In genomic region chr1:202143011-202143767, GRCh38 we compare ENCODE assay signal across 8 cellular contexts. TPM values are rescaled to one million over a fixed set of nuclear protein-coding genes. Genes with fewer than 3 reads are reported as not detected.
A peak's percentile ranks its signal among the peaks of the same experiment; 100 is the strongest.
DNase-seq lines count a peak whose midpoint lies in the region; ATAC-seq, FAIRE-seq and TF ChIP-seq lines count a peak whose summit lies in the region.

No MANE protein-coding gene starts in this region.

- H3K9me3 ChIP-seq in gastroesophageal sphincter (no peaks in the 10 kb centered on the region), ovary (no peaks in the 10 kb centered on the region)

- H3K4me3 ChIP-seq in gastroesophageal sphincter (peak overlapping the region; percentile 90 to 93), ovary (peak overlapping the region; percentile 71)

- no peak for FAIRE-seq in frontal cortex (lab: Jason Lieb, UNC)

- ATAC-seq in GM19324 (IDR thresholded peaks at IDR 0.05; ENCODE audit: low FRiP score, unreplicated experiment) = peak; percentile 12
- ATAC-seq in HG03521 (IDR thresholded peaks at IDR 0.05; ENCODE audit: unreplicated experiment) = peak; percentile 14
- peak; percentile 8 for ATAC-seq in WTC11
- ATAC-seq in gastroesophageal sphincter = peak; percentile 39
- no peak for ATAC-seq in GM18858 (IDR thresholded peaks at IDR 0.05; ENCODE audit: unreplicated experiment)

- peaks cover 0 to 63% (median 17%) of the 10 kb centered on the region in 3 donors for H3K4me1 ChIP-seq in gastroesophageal sphincter
- H3K4me1 ChIP-seq in ovary (ENCODE audit: insufficient read depth) = peaks cover 6% of the 10 kb centered on the region

- H3K27me3 ChIP-seq in gastroesophageal sphincter (no peaks in the 10 kb centered on the region), ovary (no peaks in the 10 kb centered on the region)

- TF ChIP-seq EP300 in gastroesophageal sphincter (IDR thresholded peaks at IDR 0.05) = no peak
- TF ChIP-seq EP300 in ovary (IDR thresholded peaks at IDR 0.05) = no peak

- TF ChIP-seq POLR2A in gastroesophageal sphincter (IDR thresholded peaks at IDR 0.05) (no peak), ovary (IDR thresholded peaks at IDR 0.05) (no peak)

- H3K9me3 Mint-ChIP-seq in WTC11 = no peaks in the 10 kb centered on the region

- DNase-seq in AG08395 (ENCODE audit: low spot score) (peak; percentile 29), WTC11 (ENCODE audit: low spot score) (no peak), ovary (peak in 1 of 5 donors; percentile 61), frontal cortex (ENCODE audit: low spot score in 2 of 2) (no peak)

- peaks cover 7% of the 10 kb centered on the region for H3K27me3 Mint-ChIP-seq in WTC11 (ENCODE audit: low read depth)

- CTCF ChIA-PET in WTC11 (lab: Charles Lee) = interaction anchor here (1.0 to 2.4 kb wide), 6 partner anchors 8 to 144 kb away, joined by 3 to 26 read pairs (median 6); partner anchors contain the start of genes ELF3 and LGR6

- H3K36me3 ChIP-seq in gastroesophageal sphincter (peaks cover 0 to 8% of the 10 kb centered on the region in 2 donors), ovary (no peaks in the 10 kb centered on the region)

- TF ChIP-seq CTCF in WTC11 (IDR thresholded peaks at IDR 0.05) (no peak), gastroesophageal sphincter (IDR thresholded peaks at IDR 0.05) (no peak), ovary (IDR thresholded peaks at IDR 0.05) (no peak)

- H3K27ac ChIP-seq in gastroesophageal sphincter = peak overlapping the region; percentile 71 to 97 (median 94)
- peak overlapping the region; percentile 87 to 92 for H3K27ac ChIP-seq in ovary

- POLR2A ChIA-PET in WTC11 (lab: Charles Lee) = interaction anchor here (1.2 kb wide), 1 partner anchor 133 kb away, joined by 3 read pairs; the partner anchor contains the start of gene ELF3

- intact Hi-C loops in ovary (cut with DNase I) = no loop called here

- H3K4me1 Mint-ChIP-seq in WTC11 = peaks cover 25% of the 10 kb centered on the region

- H3K27ac Mint-ChIP-seq in WTC11 = peak overlapping the region; percentile 71

- peak overlapping the region; percentile 83 for H3K4me3 Mint-ChIP-seq in WTC11

- H3K36me3 Mint-ChIP-seq in WTC11 = no peaks in the 10 kb centered on the region

- WGBS in gastroesophageal sphincter (ENCODE audit: low coverage in 1 of 2), 2 donors = 0 to 6% methylated on average over 5 to 12 of the region's 17 CpGs
- WGBS in ovary, 3 donors = 10 to 15% (median 11%) methylated on average over 17 of the region's 17 CpGs

TF ChIP-seq in WTC11, 78 proteins besides CTCF, POLR2A, EP300 and RAD21:
- TF ChIP-seq GABPB1 (CRISPR knock-in tag; IDR thresholded peaks at IDR 0.05) (0 out of 2 replicates have a peak, but pooled peaks have one; percentile 23), TP53 (CRISPR knock-in tag; IDR thresholded peaks at IDR 0.05) (no peak)
TF ChIP-seq in WTC11: peak in this region for 1.

RNA-seq across cellular contexts. Expression of gene ARL8A, which starts 1.3 kb away (rescaled TPM):
- total RNA-seq in WTC11 (2021) = 47.2 to 58.5 TPM (median 50.9 TPM) in 3 replicates
- total RNA-seq in gastroesophageal sphincter = 10 to 100 TPM; 34.9 to 57.5 (median 43.6) TPM
- total RNA-seq in ovary = 10 to 100 TPM; 20.0 to 95.9 (median 67.6) TPM
- polyA plus RNA-seq in ovary = 10 to 100 TPM; 26.6 to 65.8 TPM
- 99.1 TPM for total RNA-seq in frontal cortex

RNA-seq across cellular contexts. Expression of gene PTPN7, which starts 17.2 kb away (rescaled TPM):
- total RNA-seq in WTC11 (2021) = 0.98 to 1.1 TPM (median 1.1 TPM) in 3 replicates
- total RNA-seq in gastroesophageal sphincter = 1 to 10 TPM in 3 of 4 donors, under 1 TPM in 1; 0.78 to 2.0 (median 1.7) TPM
- 1 to 10 TPM in 5 of 7 donors, under 1 TPM in 2; 0.58 to 4.8 (median 1.7) TPM for total RNA-seq in ovary
- polyA plus RNA-seq in ovary = 10 to 100 TPM in 1 of 2 donors, under 1 TPM in 1; 0.98 to 15.4 TPM
- not detected for total RNA-seq in frontal cortex

RNA-seq across cellular contexts. Expression of gene GPR37L1, which starts 20.5 kb away (rescaled TPM):
- total RNA-seq in WTC11 (2021) = 0.07 to 0.16 TPM (median 0.09 TPM) in 3 replicates
- under 1 TPM; 0.16 to 0.39 (median 0.27) TPM for total RNA-seq in gastroesophageal sphincter
- under 1 TPM in 5 of 7 donors, not detected in 2; 0.10 to 0.34 (median 0.13) TPM for total RNA-seq in ovary
- under 1 TPM; 0.01 to 0.03 TPM for polyA plus RNA-seq in ovary
- 0.82 TPM for total RNA-seq in frontal cortex

RNA-seq across cellular contexts. Expression of gene LGR6, which starts 50.4 kb away (rescaled TPM):
- total RNA-seq in WTC11 (2021) (0.78 to 1.1 TPM (median 1.1 TPM) in 3 replicates), gastroesophageal sphincter (1 to 10 TPM in 1 of 4 donors, under 1 TPM in 3; 0.12 to 2.8 (median 0.48) TPM), ovary (10 to 100 TPM in 1 of 7 donors, 1 to 10 TPM in 3, under 1 TPM in 3; 0.24 to 12.4 (median 1.4) TPM), frontal cortex (0.41 TPM)
- polyA plus RNA-seq in ovary = 1 to 10 TPM; 1.1 to 1.9 TPM
